In the genomic region with DNA sequence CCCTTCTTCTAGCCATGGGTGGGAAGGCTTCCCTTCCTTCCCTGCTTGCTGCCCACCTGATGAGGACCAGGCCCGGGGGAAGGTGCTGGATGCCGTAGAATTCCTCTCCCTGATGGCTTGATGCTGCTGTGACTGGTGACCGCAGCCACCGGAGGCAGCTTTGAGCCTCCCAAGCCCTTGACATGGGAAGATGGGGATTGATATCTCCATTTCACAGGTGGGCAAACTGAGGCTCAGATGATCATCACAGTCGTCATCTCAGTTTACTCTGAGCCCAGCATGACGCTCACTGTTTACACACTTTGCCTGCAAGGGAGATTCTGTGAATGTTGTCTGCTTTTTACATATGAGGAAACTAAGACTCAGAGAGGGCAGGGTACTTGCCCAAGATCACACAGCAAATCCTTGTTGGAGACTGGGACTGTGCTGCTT, we compare ENCODE assay signal across 1 cellular context.
TF ChIP-seq lines count a peak whose summit lies in the region.

No MANE protein-coding gene starts in this region.

TF ChIP-seq in IMR-90, 13 proteins besides CTCF, POLR2A, EP300 and RAD21:
- TF ChIP-seq MXI1 (IDR thresholded peaks at IDR 0.05; ENCODE audit: borderline replicate concordance, low read depth, low read length) (no peak), MAZ (IDR thresholded peaks at IDR 0.05; ENCODE audit: borderline replicate concordance, low read depth, low read length) (no peak), CEBPB (IDR thresholded peaks at IDR 0.05; ENCODE audit: low read depth, low read length) (no peak), FOS (IDR thresholded peaks at IDR 0.05; ENCODE audit: low read depth, low read length) (no peak), CHD1 (IDR thresholded peaks at IDR 0.05; ENCODE audit: low read depth, low read length) (no peak), RFX5 (IDR thresholded peaks at IDR 0.05; ENCODE audit: low read depth, low read length) (no peak), RCOR1 (IDR thresholded peaks at IDR 0.05; ENCODE audit: insufficient replicate concordance, low read length) (no peak), NFE2L2 (IDR thresholded peaks at IDR 0.05; ENCODE audit: low read depth, low read length) (no peak)
- TF ChIP-seq, protein P1, sequence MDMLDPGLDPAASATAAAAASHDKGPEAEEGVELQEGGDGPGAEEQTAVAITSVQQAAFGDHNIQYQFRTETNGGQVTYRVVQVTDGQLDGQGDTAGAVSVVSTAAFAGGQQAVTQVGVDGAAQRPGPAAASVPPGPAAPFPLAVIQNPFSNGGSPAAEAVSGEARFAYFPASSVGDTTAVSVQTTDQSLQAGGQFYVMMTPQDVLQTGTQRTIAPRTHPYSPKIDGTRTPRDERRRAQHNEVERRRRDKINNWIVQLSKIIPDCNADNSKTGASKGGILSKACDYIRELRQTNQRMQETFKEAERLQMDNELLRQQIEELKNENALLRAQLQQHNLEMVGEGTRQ (IDR thresholded peaks at IDR 0.05; ENCODE audit: low read depth, low read length) = no peak
- TF ChIP-seq, protein P2, sequence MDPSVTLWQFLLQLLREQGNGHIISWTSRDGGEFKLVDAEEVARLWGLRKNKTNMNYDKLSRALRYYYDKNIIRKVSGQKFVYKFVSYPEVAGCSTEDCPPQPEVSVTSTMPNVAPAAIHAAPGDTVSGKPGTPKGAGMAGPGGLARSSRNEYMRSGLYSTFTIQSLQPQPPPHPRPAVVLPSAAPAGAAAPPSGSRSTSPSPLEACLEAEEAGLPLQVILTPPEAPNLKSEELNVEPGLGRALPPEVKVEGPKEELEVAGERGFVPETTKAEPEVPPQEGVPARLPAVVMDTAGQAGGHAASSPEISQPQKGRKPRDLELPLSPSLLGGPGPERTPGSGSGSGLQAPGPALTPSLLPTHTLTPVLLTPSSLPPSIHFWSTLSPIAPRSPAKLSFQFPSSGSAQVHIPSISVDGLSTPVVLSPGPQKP (IDR thresholded peaks at IDR 0.05; ENCODE audit: borderline replicate concordance, low read depth, low read length) = no peak
